1 cellular context compared by ENCODE assay signal in genomic region chr6:31493550-31493874, GRCh38.
TF ChIP-seq lines count a peak whose summit lies in the region.

No MANE protein-coding gene starts in this region.

TF ChIP-seq in K562, 482 proteins besides CTCF, POLR2A, EP300 and RAD21:
- 0 out of 2 replicates have a peak, but pooled peaks have one; percentile 35 for TF ChIP-seq MTA1 (IDR thresholded peaks at IDR 0.05; ENCODE audit: borderline replicate concordance)
- 0 out of 2 replicates have a peak, but pooled peaks have one; percentile 45 for TF ChIP-seq NFATC3 (IDR thresholded peaks at IDR 0.05)
- TF ChIP-seq ARNT (IDR thresholded peaks at IDR 0.05): 0 out of 4 replicates have a peak, but pooled peaks of 1 of the 2 experiments have one; percentile 43
- TF ChIP-seq CGGBP1 (CRISPR knock-in tag; IDR thresholded peaks at IDR 0.05): 0 out of 2 replicates have a peak, but pooled peaks have one; percentile 8
- TF ChIP-seq ZNF512 (tag; IDR thresholded peaks at IDR 0.05): peak; percentile 71; the same call in 1 of the 2 replicates
